26 cellular contexts compared by ENCODE assay signal in genomic region chr1:237542525-237543418, GRCh38.
A peak's percentile ranks its signal among the peaks of the same experiment; 100 is the strongest.
DNase-seq lines count a peak whose midpoint lies in the region; ATAC-seq and TF ChIP-seq lines count a peak whose summit lies in the region.
"Had no signal": no experiment of that assay in that cellular context is flagged by ENCODE, and none has a peak within 500 bp of the region (broad histone marks: within the 10 kb centered on the region; RNA-seq: fewer than 3 reads in every experiment).

No MANE protein-coding gene starts in this region.

- intact Hi-C loops in transverse colon (cut with DNase I; ENCODE audit: low total_unique reads): no loop called here
- intact Hi-C loops in adrenal gland (cut with DNase I): no loop called here

- H3K27ac ChIP-seq in HUES64 (ENCODE audit: low read depth, low read length): peak overlapping the region; percentile 27; the same call in 1 of the 2 replicates
- H3K27ac ChIP-seq in cardiac muscle cell: peak overlapping the region; percentile 76
- H3K27ac ChIP-seq in mesendoderm (ENCODE audit: low read depth, low read length): no peak overlapping the region
- no peak overlapping the region for H3K27ac ChIP-seq in Karpas-422 (ENCODE audit: low read length)
- H3K27ac ChIP-seq in transverse colon: no peak overlapping the region
- H3K27ac ChIP-seq in adrenal gland: no peak overlapping the region
- H3K27ac ChIP-seq: epithelial cell of prostate, pancreas, sigmoid colon had no signal

- no peak overlapping the region for H3K56ac ChIP-seq in mesendoderm (ENCODE audit: low read length)

- no peak overlapping the region for H3K4me3 ChIP-seq in HUES64 (ENCODE audit: low read length)
- H3K4me3 ChIP-seq in cardiac muscle cell: no peak overlapping the region
- no peak overlapping the region for H3K4me3 ChIP-seq in mesendoderm (ENCODE audit: low read length)
- no peak overlapping the region for H3K4me3 ChIP-seq in Karpas-422 (ENCODE audit: low read length)
- no peak overlapping the region for H3K4me3 ChIP-seq in transverse colon
- no peak overlapping the region for H3K4me3 ChIP-seq in adrenal gland
- H3K4me3 ChIP-seq: pancreas, sigmoid colon had no signal

- no peak for ATAC-seq in GM19397 (IDR thresholded peaks at IDR 0.05; ENCODE audit: unreplicated experiment)
- ATAC-seq: naive thymus-derived CD8-positive, alpha-beta T cell; pancreas had no signal

- H3K4me2 ChIP-seq in mesendoderm (ENCODE audit: low read length) (no peak overlapping the region), Karpas-422 (ENCODE audit: low read depth, low read length, poor library complexity, severe bottlenecking) (no peak overlapping the region)

- H3K4me1 ChIP-seq in HUES64 (ENCODE audit: insufficient read depth, low read length): peaks cover 21% of the 10 kb centered on the region
- peaks cover 11% of the 10 kb centered on the region for H3K4me1 ChIP-seq in cardiac muscle cell (ENCODE audit: low read depth)
- peaks cover 3% of the 10 kb centered on the region for H3K4me1 ChIP-seq in mesendoderm (ENCODE audit: control insufficient read depth, low read depth, low read length)
- no peaks in the 10 kb centered on the region for H3K4me1 ChIP-seq in Karpas-422 (ENCODE audit: low read length)
- no peaks in the 10 kb centered on the region for H3K4me1 ChIP-seq in transverse colon
- no peaks in the 10 kb centered on the region for H3K4me1 ChIP-seq in adrenal gland (replicated peaks in 1 of 2)
- H3K4me1 ChIP-seq: pancreas, sigmoid colon had no signal

- WGBS in HUES64: 48% methylated on average over 5 of the region's 5 CpGs
- WGBS in mesendoderm (ENCODE audit: extremely low coverage, insufficient coverage, low lambda C conversion rate): no CpG with 5 or more reads among the region's 5 CpGs
- WGBS in transverse colon (ENCODE audit: low coverage in 1 of 2), 2 donors: 74 to 94% methylated on average over 2 to 5 of the region's 5 CpGs
- 58 to 77% (median 69%) methylated on average over 5 of the region's 5 CpGs for WGBS in adrenal gland, 4 donors

- no peak overlapping the region for H3K4ac ChIP-seq in mesendoderm (ENCODE audit: low read depth, low read length)

- DNase-seq in ELR (ENCODE audit: low read depth) (peak; percentile 62), cardiac muscle cell (ENCODE audit: low read depth in 1 of 2, low spot score in 1 of 2) (peak in 1 of 2 donors; percentile 13), mesendoderm (peak; percentile 58), Karpas-422 (no peak), transverse colon (no peak), adrenal gland (no peak)
- DNase-seq: ACHN; activated CD4-positive, alpha-beta T cell treated with anti-CD3 and anti-CD28 coated beads, Interleukin-2, amount 10 ng/mL, durations not matched to agents 7 days and 5 days; activated CD8-positive, alpha-beta memory T cell treated with anti-CD3 and anti-CD28 coated beads, Interleukin-2, amount 50 U/mL, for 4 hours; C1 segment of cervical spinal cord; cerebellar nuclear complex; foreskin fibroblast; hypothalamus; kidney glomerular epithelial cell; naive thymus-derived CD8-positive, alpha-beta T cell; NCI-H1092 treated with DMSO at 0.1 percent for 48 hours; NCI-H2029; NCI-H2227 treated with DMSO at 0.1 percent for 48 hours; NCI-H82; OCI-M1; pancreas; sigmoid colon; substantia nigra had no signal

- H3K36me3 ChIP-seq in HUES64 (ENCODE audit: insufficient read depth, low read length): no peaks in the 10 kb centered on the region
- peaks cover under 1% of the 10 kb centered on the region for H3K36me3 ChIP-seq in cardiac muscle cell
- H3K36me3 ChIP-seq in mesendoderm (ENCODE audit: control insufficient read depth, insufficient read depth, low read length): no peaks in the 10 kb centered on the region
- no peaks in the 10 kb centered on the region for H3K36me3 ChIP-seq in Karpas-422 (ENCODE audit: insufficient read depth, low read length)
- H3K36me3 ChIP-seq in transverse colon: no peaks in the 10 kb centered on the region
- H3K36me3 ChIP-seq in adrenal gland (replicated peaks in 1 of 2): no peaks in the 10 kb centered on the region
- H3K36me3 ChIP-seq: pancreas, sigmoid colon had no signal

- no peak for TF ChIP-seq CTCF in cardiac muscle cell (IDR thresholded peaks at IDR 0.05; ENCODE audit: low read depth, low read length)
- TF ChIP-seq CTCF in transverse colon (IDR thresholded peaks at IDR 0.05): no peak
- no peak for TF ChIP-seq CTCF in adrenal gland (IDR thresholded peaks at IDR 0.05)

- in situ Hi-C loops in transverse colon (cut with MboI; ENCODE audit: low pct_ligation_motif_present in 1 of 4, low pct_unique_long_range_greater_than_20kb in 1 of 4, low sequenced_read_pairs in 3 of 4): no loop called here

- H2BK120ac ChIP-seq in mesendoderm (ENCODE audit: low read depth, low read length): no peak overlapping the region

- H4K5ac ChIP-seq in mesendoderm (ENCODE audit: low read length): no peak overlapping the region

- no peak overlapping the region for H2AFZ ChIP-seq in Karpas-422 (ENCODE audit: low read length)

- H3K79me2 ChIP-seq in mesendoderm (ENCODE audit: control insufficient read depth, insufficient read depth, low read length) (no peaks in the 10 kb centered on the region), Karpas-422 (ENCODE audit: low read length) (no peaks in the 10 kb centered on the region)

- no peaks in the 10 kb centered on the region for H3K9me2 ChIP-seq in Karpas-422 (replicated peaks; ENCODE audit: insufficient read depth, low read length)

- no peak overlapping the region for H3K23ac ChIP-seq in mesendoderm (ENCODE audit: low read length)

- no peaks in the 10 kb centered on the region for H4K20me1 ChIP-seq in Karpas-422 (ENCODE audit: insufficient read depth, low read depth, low read length)

- TF ChIP-seq EP300 in transverse colon (IDR thresholded peaks at IDR 0.05; ENCODE audit: low read depth): no peak

- TF ChIP-seq POLR2A in transverse colon (IDR thresholded peaks at IDR 0.05) (no peak), adrenal gland (IDR thresholded peaks at IDR 0.05) (no peak)

- no peaks in the 10 kb centered on the region for H3K79me1 ChIP-seq in mesendoderm (ENCODE audit: low read length)

- H3K9ac ChIP-seq in HUES64 (ENCODE audit: low read depth, low read length) (no peak overlapping the region), mesendoderm (ENCODE audit: low read length) (no peak overlapping the region), Karpas-422 (ENCODE audit: low read length) (no peak overlapping the region)

- no peaks in the 10 kb centered on the region for H3K9me3 ChIP-seq in HUES64 (ENCODE audit: insufficient read depth, low read depth, low read length)
- H3K9me3 ChIP-seq in cardiac muscle cell (ENCODE audit: low read depth): no peaks in the 10 kb centered on the region
- no peaks in the 10 kb centered on the region for H3K9me3 ChIP-seq in Karpas-422 (ENCODE audit: low read length)
- H3K9me3 ChIP-seq in transverse colon: no peaks in the 10 kb centered on the region
- H3K9me3 ChIP-seq in adrenal gland (replicated peaks in 1 of 3): no peaks in the 10 kb centered on the region
- H3K9me3 ChIP-seq: pancreas, sigmoid colon had no signal

- no peak overlapping the region for H2BK15ac ChIP-seq in mesendoderm (replicated peaks; ENCODE audit: low read depth)

- no peak overlapping the region for H3K18ac ChIP-seq in mesendoderm (ENCODE audit: low read length)

- H2AK5ac ChIP-seq in mesendoderm (ENCODE audit: low read length): no peak overlapping the region

- no peak overlapping the region for H4K8ac ChIP-seq in mesendoderm (ENCODE audit: low read depth, low read length)

- H3K27me3 ChIP-seq in HUES64 (ENCODE audit: insufficient read depth, low read length) (no peaks in the 10 kb centered on the region), cardiac muscle cell (no peaks in the 10 kb centered on the region), mesendoderm (ENCODE audit: insufficient read depth, low read length, poor library complexity) (no peaks in the 10 kb centered on the region), Karpas-422 (ENCODE audit: low read length) (no peaks in the 10 kb centered on the region), transverse colon (no peaks in the 10 kb centered on the region), adrenal gland (no peaks in the 10 kb centered on the region)
- H3K27me3 ChIP-seq: pancreas, sigmoid colon had no signal

- no peak overlapping the region for H2BK5ac ChIP-seq in mesendoderm (ENCODE audit: low read length)

Comparison
In these comparisons a context has a peak if more than half of its experiments do, and no peak if none do; other contexts are left out.
1. DNase-seq: peak in ELR (single experiment) and mesendoderm (single experiment); none in Karpas-422 (single experiment), transverse colon (single experiment) and adrenal gland (0 of 7).
2. H3K27ac ChIP-seq: peak in HUES64 (single experiment) and cardiac muscle cell (single experiment); none in mesendoderm (single experiment), Karpas-422 (single experiment), transverse colon (0 of 4) and adrenal gland (0 of 5).